21 cellular contexts compared by ENCODE assay signal in the genomic region with DNA sequence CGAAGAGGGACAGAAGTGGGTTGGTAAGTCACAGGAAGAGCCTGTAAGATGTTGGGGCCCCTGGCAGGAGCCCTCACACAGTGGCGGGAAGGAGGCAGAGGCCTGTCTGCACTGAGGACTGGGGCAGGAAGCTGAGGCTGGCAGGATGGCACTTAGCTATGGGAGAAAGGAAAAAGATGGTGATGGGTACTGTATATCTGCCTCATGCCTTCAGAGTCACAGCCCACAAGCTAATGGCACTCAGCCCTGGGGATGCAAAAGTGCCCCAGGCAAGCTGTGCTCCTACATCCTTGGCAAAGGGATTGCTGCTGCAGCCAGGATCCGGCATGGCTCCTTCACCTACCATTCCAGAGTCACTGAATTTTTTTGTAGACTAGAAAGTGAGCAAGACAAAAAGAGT. TPM values are rescaled to one million over a fixed set of nuclear protein-coding genes. Genes with fewer than 3 reads are reported as not detected.
DNase-seq lines count a peak whose midpoint lies in the region; ATAC-seq, FAIRE-seq and TF ChIP-seq lines count a peak whose summit lies in the region.
"Had no signal": no experiment of that assay in that cellular context is flagged by ENCODE, and none has a peak within 500 bp of the region (broad histone marks: within the 10 kb centered on the region; RNA-seq: fewer than 3 reads in every experiment).

No MANE protein-coding gene starts in this region.

- FAIRE-seq in HepG2 (lab: Jason Lieb, UNC) = no peak
- FAIRE-seq: TTC549 had no signal

- H2AK5ac ChIP-seq in mesendoderm (ENCODE audit: low read length) = no peak overlapping the region

- H3K4me3 Mint-ChIP-seq in WTC11 = no peak overlapping the region; the same call in 1 of the 2 replicates
- H3K4me3 Mint-ChIP-seq: activated naive CD4-positive, alpha-beta T cell treated with anti-CD3 and anti-CD28 coated beads, Interleukin-2, amount 10 ng/mL, durations not matched to agents 7 days and 5 days; stimulated activated naive B cell treated with anti-CD40 and anti-IgM and Interleukin-4, amounts not matched to agents 10 μg/mL and 1 μg/mL and 100 μg/mL, for 72 hours had no signal

- no peak overlapping the region for H2BK15ac ChIP-seq in mesendoderm (replicated peaks; ENCODE audit: low read depth)

- H3K79me2 ChIP-seq in HepG2 (ENCODE audit: insufficient read depth, low read length) (no peaks in the 10 kb centered on the region), mesendoderm (ENCODE audit: control insufficient read depth, insufficient read depth, low read length) (no peaks in the 10 kb centered on the region)

- H2BK120ac ChIP-seq in mesendoderm (ENCODE audit: low read depth, low read length) = no peak overlapping the region

- no peak overlapping the region for H3K27ac Mint-ChIP-seq in WTC11
- H3K27ac Mint-ChIP-seq: activated naive CD4-positive, alpha-beta T cell treated with anti-CD3 and anti-CD28 coated beads, Interleukin-2, amount 10 ng/mL, durations not matched to agents 7 days and 5 days had no signal

- in situ Hi-C loops in HepG2 (cut with HindIII; ENCODE audit: extremely low pct_ligation_motif_present, low pct_unique_long_range_greater_than_20kb) = loop anchor here (10.0 to 25.0 kb wide), 3 partner anchors 388 to 565 kb away; no protein-coding TSS in a partner anchor

- TF ChIP-seq POLR2A in HepG2 (IDR thresholded peaks at IDR 0.05; ENCODE audit: insufficient read depth in 1 of 2, low read depth in 2 of 2, low read length in 2 of 2) (no peak), right lobe of liver (IDR thresholded peaks at IDR 0.05) (no peak)

- no peaks in the 10 kb centered on the region for H3K27me3 ChIP-seq in HepG2 (ENCODE audit: control insufficient read depth in 1 of 2, insufficient read depth in 2 of 2, low read length in 2 of 2)
- no peaks in the 10 kb centered on the region for H3K27me3 ChIP-seq in right lobe of liver
- H3K27me3 ChIP-seq in mesendoderm (ENCODE audit: insufficient read depth, low read length, poor library complexity) = no peaks in the 10 kb centered on the region
- H3K27me3 ChIP-seq in aorta (ENCODE audit: control insufficient read depth in 1 of 2, insufficient read depth in 2 of 2, low read length in 1 of 2) = no peaks in the 10 kb centered on the region

- intact Hi-C loops in HepG2 (cut with micrococcal nuclease; ENCODE audit: unreplicated experiment) (loop anchor here (1.0 to 5.0 kb wide), 4 partner anchors 40 to 205 kb away; a partner anchor contains a TSS), right lobe of liver (cut with DNase I) (loop anchor here (10.0 kb wide), 3 partner anchors 198 to 418 kb away; no protein-coding TSS in a partner anchor), aorta (cut with DNase I) (loop anchor here in 1 of 2 donors (10.0 kb wide), 1 partner anchor 188 kb away; no protein-coding TSS in a partner anchor)

- WGBS in HepG2 (ENCODE audit: low lambda C conversion rate) = 56% methylated on average over 3 of the region's 3 CpGs
- WGBS in right lobe of liver (ENCODE audit: insufficient coverage, low coverage, low lambda C conversion rate, missing lambda C conversion rate) = 80% methylated on average over 1 of the region's 3 CpGs
- WGBS in mesendoderm (ENCODE audit: extremely low coverage, insufficient coverage, low lambda C conversion rate) = no CpG with 5 or more reads among the region's 3 CpGs
- 69 to 71% methylated on average over 3 of the region's 3 CpGs for WGBS in aorta, 2 donors

- H2AFZ ChIP-seq in HepG2 (ENCODE audit: low read length) = no peak overlapping the region

- no peak for TF ChIP-seq RAD21 in HepG2 (CRISPR knock-in tag; IDR thresholded peaks at IDR 0.05)

- POLR2A ChIA-PET in HepG2 (lab: Yijun Ruan, JAX) = interaction anchor here (0.9 to 6.8 kb wide), 6 partner anchors 9 to 837 kb away, joined by 3 to 91 read pairs (median 6); a partner anchor contains a TSS
- POLR2A ChIA-PET in WTC11 (lab: Charles Lee) = no interaction called here

- no peak overlapping the region for H2BK5ac ChIP-seq in mesendoderm (ENCODE audit: low read length)

- TF ChIP-seq EP300 in HepG2 (IDR thresholded peaks at IDR 0.05; ENCODE audit: low read depth in 2 of 2, low read length in 2 of 2) (no peak), HepG2 (CRISPR knock-in tag; IDR thresholded peaks at IDR 0.05; ENCODE audit: borderline replicate concordance) (no peak)

- H3K27me3 Mint-ChIP-seq in WTC11 (ENCODE audit: low read depth) = no peaks in the 10 kb centered on the region; the same call in 1 of the 2 replicates

- H3K9ac ChIP-seq in HepG2 (ENCODE audit: insufficient read depth, low read depth, low read length) (peak overlapping the region; percentile 71), mesendoderm (ENCODE audit: low read length) (peak overlapping the region; percentile 24)

- no peaks in the 10 kb centered on the region for H3K36me3 ChIP-seq in HepG2 (replicated peaks in 1 of 2; ENCODE audit: control insufficient read depth in 1 of 2, insufficient read depth in 2 of 2, low read length in 2 of 2)
- H3K36me3 ChIP-seq in right lobe of liver = no peaks in the 10 kb centered on the region
- no peaks in the 10 kb centered on the region for H3K36me3 ChIP-seq in mesendoderm (ENCODE audit: control insufficient read depth, insufficient read depth, low read length)
- H3K36me3 ChIP-seq in aorta (ENCODE audit: control insufficient read depth in 1 of 2, insufficient read depth in 2 of 2, low read length in 1 of 2) = no peaks in the 10 kb centered on the region
- H3K36me3 ChIP-seq: tibial artery had no signal

- H3K4ac ChIP-seq in mesendoderm (ENCODE audit: low read depth, low read length) = no peak overlapping the region

- H3K79me1 ChIP-seq in mesendoderm (ENCODE audit: low read length) = no peaks in the 10 kb centered on the region

- H3K4me3 ChIP-seq in HepG2 (replicated peaks in 1 of 3; ENCODE audit: insufficient read depth in 1 of 3, low read depth in 2 of 3, low read length in 3 of 3) (peak overlapping the region in 1 of 3 experiments; percentile 42; a peak in 3 of 6 replicates), right lobe of liver (no peak overlapping the region), mesendoderm (ENCODE audit: low read length) (no peak overlapping the region), aorta (ENCODE audit: low read length in 2 of 2) (no peak overlapping the region)
- H3K4me3 ChIP-seq: tibial artery had no signal

- H4K20me1 ChIP-seq in HepG2 (ENCODE audit: insufficient read depth, low read length) = no peaks in the 10 kb centered on the region

- CTCF ChIA-PET in HepG2 (lab: Yijun Ruan, JAX; ENCODE audit: low intra/inter-chr PET ratio, low total read pairs) (no interaction called here), WTC11 (lab: Charles Lee) (interaction anchor here (1.0 to 2.0 kb wide), 5 partner anchors 11 to 413 kb away, joined by 3 to 11 read pairs (median 7); a partner anchor contains a TSS)

- DNase-seq in HepG2 (ENCODE audit: low spot score) (no peak), right lobe of liver (no peak), mesendoderm (peak; percentile 18), aorta (peak; percentile 20 to 21), WTC11 (ENCODE audit: low spot score) (no peak)
- DNase-seq: activated naive CD4-positive, alpha-beta T cell treated with anti-CD3 and anti-CD28 coated beads, Interleukin-2, amount 10 ng/mL, durations not matched to agents 7 days and 5 days; NCI-H1092 treated with DMSO at 0.1 percent for 48 hours; NCI-H2107; NCI-H510A; stimulated activated naive B cell treated with anti-CD40 and anti-IgM and Interleukin-4, amounts not matched to agents 10 μg/mL and 1 μg/mL and 100 μg/mL, for 72 hours; tibial artery had no signal

- H4K5ac ChIP-seq in mesendoderm (ENCODE audit: low read length) = no peak overlapping the region

- H3K9me3 ChIP-seq in HepG2 (ENCODE audit: low read length) (no peaks in the 10 kb centered on the region), right lobe of liver (no peaks in the 10 kb centered on the region), aorta (ENCODE audit: control insufficient read depth, low read length) (no peaks in the 10 kb centered on the region)
- H3K9me3 ChIP-seq: tibial artery had no signal

- no peak overlapping the region for H4K8ac ChIP-seq in mesendoderm (ENCODE audit: low read depth, low read length)

- H3K4me2 ChIP-seq in HepG2 (ENCODE audit: low read depth, low read length) (peak overlapping the region; percentile 72), mesendoderm (ENCODE audit: low read length) (no peak overlapping the region)

- H3K4me1 ChIP-seq in HepG2 (ENCODE audit: insufficient read depth, low read length) = peaks cover 81% of the 10 kb centered on the region
- H3K4me1 ChIP-seq in right lobe of liver = peaks cover 0 to 16% (median 3%) of the 10 kb centered on the region in 4 donors
- H3K4me1 ChIP-seq in mesendoderm (ENCODE audit: control insufficient read depth, low read depth, low read length) = peaks cover 8% of the 10 kb centered on the region
- H3K4me1 ChIP-seq in aorta (ENCODE audit: control insufficient read depth in 1 of 2, insufficient read depth in 2 of 2, low read length in 2 of 2) = no peaks in the 10 kb centered on the region

- no peak for ATAC-seq in HepG2
- ATAC-seq in right lobe of liver = no peak
- no peak for ATAC-seq in aorta (ENCODE audit: low FRiP score)
- no peak for ATAC-seq in WTC11
- no peak for ATAC-seq in HG02884 (IDR thresholded peaks at IDR 0.05; ENCODE audit: unreplicated experiment)
- no peak for ATAC-seq in HG02840 (IDR thresholded peaks at IDR 0.05; ENCODE audit: low FRiP score, unreplicated experiment)
- ATAC-seq: stimulated activated naive B cell treated with anti-CD40 and anti-IgM and Interleukin-4, amounts not matched to agents 10 μg/mL and 1 μg/mL and 100 μg/mL, for 72 hours had no signal

- no peaks in the 10 kb centered on the region for H3K36me3 Mint-ChIP-seq in WTC11
- H3K36me3 Mint-ChIP-seq: activated naive CD4-positive, alpha-beta T cell treated with anti-CD3 and anti-CD28 coated beads, Interleukin-2, amount 10 ng/mL, durations not matched to agents 7 days and 5 days; stimulated activated naive B cell treated with anti-CD40 and anti-IgM and Interleukin-4, amounts not matched to agents 10 μg/mL and 1 μg/mL and 100 μg/mL, for 72 hours had no signal

- no peaks in the 10 kb centered on the region for H3K9me3 Mint-ChIP-seq in WTC11
- H3K9me3 Mint-ChIP-seq: activated naive CD4-positive, alpha-beta T cell treated with anti-CD3 and anti-CD28 coated beads, Interleukin-2, amount 10 ng/mL, durations not matched to agents 7 days and 5 days; stimulated activated naive B cell treated with anti-CD40 and anti-IgM and Interleukin-4, amounts not matched to agents 10 μg/mL and 1 μg/mL and 100 μg/mL, for 72 hours had no signal

- H3K18ac ChIP-seq in mesendoderm (ENCODE audit: low read length) = no peak overlapping the region

- TF ChIP-seq CTCF in HepG2 (CRISPR knock-in tag; IDR thresholded peaks at IDR 0.05) (no peak), right lobe of liver (IDR thresholded peaks at IDR 0.05) (no peak), WTC11 (IDR thresholded peaks at IDR 0.05) (no peak)

- TSS peak; percentile 56 for BruUV-seq in HepG2 (replicated peaks; lab: Mats Ljungman, UMichigan)

- H3K56ac ChIP-seq in mesendoderm (ENCODE audit: low read length) = no peak overlapping the region

- H3K4me1 Mint-ChIP-seq in WTC11 = peaks cover 36% of the 10 kb centered on the region

- no peak overlapping the region for H3K23ac ChIP-seq in mesendoderm (ENCODE audit: low read length)

- H3K27ac ChIP-seq in HepG2 (ENCODE audit: extremely low read length, insufficient read depth, low read length) (peak overlapping the region; percentile 95), right lobe of liver (no peak overlapping the region), angular gyrus (ENCODE audit: low read depth, low read length) (peak overlapping the region; percentile 91), mesendoderm (ENCODE audit: low read depth, low read length) (no peak overlapping the region), aorta (ENCODE audit: low read depth in 1 of 2, low read length in 2 of 2) (no peak overlapping the region)
- H3K27ac ChIP-seq: tibial artery had no signal

RNA-seq across cellular contexts. Expression of a gene that starts 8.8 kb away (rescaled TPM):
- 2.5 and 3.7 TPM in 2 replicates for total RNA-seq in HepG2 (2016; rRNA removed; fragmentation: Illumina TruSeq; extraction: Trizol)
- total RNA-seq in HepG2 (2016; cell fraction: cytosol; rRNA removed; fragmentation: Illumina TruSeq; extraction: Trizol; ENCODE audit: low read depth) = 0.40 and 0.71 TPM in 2 replicates
- total RNA-seq in HepG2 (2016; cell fraction: insoluble cytoplasmic fraction; rRNA removed; fragmentation: Illumina TruSeq; extraction: Trizol) = 2.5 and 3.7 TPM in 2 replicates
- 1.2 and 1.4 TPM in 2 replicates for total RNA-seq in HepG2 (2016; cell fraction: membrane; rRNA removed; fragmentation: Illumina TruSeq; extraction: Trizol)
- 7.7 and 9.1 TPM in 2 replicates for total RNA-seq in HepG2 (2016; cell fraction: nucleus; rRNA removed; fragmentation: Illumina TruSeq; extraction: Trizol)
- 3.8 and 8.3 TPM in 2 replicates for polyA plus RNA-seq in HepG2 (2011; rRNA removed)
- 1.2 and 1.9 TPM in 2 replicates for polyA plus RNA-seq in HepG2 (2011; cell fraction: cytosol; rRNA removed)
- 34.1 and 36.0 TPM in 2 replicates for polyA plus RNA-seq in HepG2 (2011; cell fraction: nucleus; rRNA removed)
- 2.4 and 4.2 TPM in 2 replicates for polyA plus RNA-seq in HepG2 (2012)
- 0.34 and 0.45 TPM in 2 replicates for polyA plus RNA-seq in HepG2 (2016; cell fraction: cytosol; fragmentation: Illumina TruSeq; extraction: Trizol; ENCODE audit: low read depth)
- 1.7 and 2.1 TPM in 2 replicates for polyA plus RNA-seq in HepG2 (2016; cell fraction: insoluble cytoplasmic fraction; fragmentation: Illumina TruSeq; extraction: Trizol; ENCODE audit: low read depth)
- 0.49 and 0.72 TPM in 2 replicates for polyA plus RNA-seq in HepG2 (2016; cell fraction: membrane; fragmentation: Illumina TruSeq; extraction: Trizol; ENCODE audit: low read depth)
- polyA plus RNA-seq in HepG2 (2016; cell fraction: nucleus; fragmentation: Illumina TruSeq; extraction: Trizol; ENCODE audit: insufficient read depth, low read depth) = 7.7 and 7.8 TPM in 2 replicates
- polyA minus RNA-seq in HepG2 (2011; rRNA and poly(A)+ RNA removed; ENCODE audit: low replicate concordance) = 0.35 and 13.5 TPM in 2 replicates
- polyA minus RNA-seq in HepG2 (2011; cell fraction: cytosol; rRNA and poly(A)+ RNA removed) = 0.88 and 2.8 TPM in 2 replicates
- 11.3 and 17.3 TPM in 2 replicates for polyA minus RNA-seq in HepG2 (2011; cell fraction: nucleus; rRNA and poly(A)+ RNA removed)
- total RNA-seq in right lobe of liver = 1 to 10 TPM; 1.3 to 6.0 (median 4.6) TPM
- polyA plus RNA-seq in mesendoderm (2013, experiment 1 of 2) = 0.49 TPM
- 0.60 TPM for polyA plus RNA-seq in mesendoderm (2013, experiment 2 of 2)
- 1 to 10 TPM in 1 of 2 donors, under 1 TPM in 1; 0.42 to 2.3 TPM for total RNA-seq in aorta
- polyA plus RNA-seq in aorta = under 1 TPM; 0.03 to 0.13 TPM
- total RNA-seq in WTC11 (2021) = 2.6 to 4.8 TPM (median 3.7 TPM) in 3 replicates
- total RNA-seq: HT-29 had no signal

RNA-seq across cellular contexts. Expression of a gene that starts 57.2 kb away (rescaled TPM):
- not detected in 2 replicates for total RNA-seq in HepG2 (2016; rRNA removed; fragmentation: Illumina TruSeq; extraction: Trizol)
- total RNA-seq in HepG2 (2016; cell fraction: cytosol; rRNA removed; fragmentation: Illumina TruSeq; extraction: Trizol; ENCODE audit: low read depth) = not detected in 2 replicates
- not detected in 2 replicates for total RNA-seq in HepG2 (2016; cell fraction: insoluble cytoplasmic fraction; rRNA removed; fragmentation: Illumina TruSeq; extraction: Trizol)
- total RNA-seq in HepG2 (2016; cell fraction: membrane; rRNA removed; fragmentation: Illumina TruSeq; extraction: Trizol) = not detected in 2 replicates
- not detected in 2 replicates for total RNA-seq in HepG2 (2016; cell fraction: nucleus; rRNA removed; fragmentation: Illumina TruSeq; extraction: Trizol)
- not detected in 2 replicates for polyA plus RNA-seq in HepG2 (2011; rRNA removed)
- polyA plus RNA-seq in HepG2 (2011; cell fraction: cytosol; rRNA removed) = not detected in 2 replicates
- not detected in 2 replicates for polyA plus RNA-seq in HepG2 (2011; cell fraction: nucleus; rRNA removed)
- polyA plus RNA-seq in HepG2 (2012) = not detected in 2 replicates
- polyA plus RNA-seq in HepG2 (2016; cell fraction: cytosol; fragmentation: Illumina TruSeq; extraction: Trizol; ENCODE audit: low read depth) = not detected in 2 replicates
- polyA plus RNA-seq in HepG2 (2016; cell fraction: insoluble cytoplasmic fraction; fragmentation: Illumina TruSeq; extraction: Trizol; ENCODE audit: low read depth) = not detected in 2 replicates
- not detected in 2 replicates for polyA plus RNA-seq in HepG2 (2016; cell fraction: membrane; fragmentation: Illumina TruSeq; extraction: Trizol; ENCODE audit: low read depth)
- polyA plus RNA-seq in HepG2 (2016; cell fraction: nucleus; fragmentation: Illumina TruSeq; extraction: Trizol; ENCODE audit: insufficient read depth, low read depth) = not detected in 2 replicates
- polyA minus RNA-seq in HepG2 (2011; rRNA and poly(A)+ RNA removed; ENCODE audit: low replicate concordance) = not detected in 2 replicates
- polyA minus RNA-seq in HepG2 (2011; cell fraction: cytosol; rRNA and poly(A)+ RNA removed) = not detected in 2 replicates
- not detected in 2 replicates for polyA minus RNA-seq in HepG2 (2011; cell fraction: nucleus; rRNA and poly(A)+ RNA removed)
- under 1 TPM in 1 of 6 experiments, not detected in 5; 0.55 TPM for total RNA-seq in right lobe of liver
- polyA plus RNA-seq in mesendoderm (2013, experiment 1 of 2) = 0.08 TPM
- not detected for polyA plus RNA-seq in mesendoderm (2013, experiment 2 of 2)
- total RNA-seq in aorta = 1 to 10 TPM; 1.2 to 3.4 TPM
- polyA plus RNA-seq in aorta = not detected
- not detected in 3 replicates for total RNA-seq in WTC11 (2021)
- total RNA-seq: dermis microvascular lymphatic vessel endothelial cell, frontal cortex, HT-29, left cardiac atrium had no signal
- polyA plus RNA-seq: neural cell had no signal

RNA-seq across cellular contexts. Expression of a gene that starts 57.8 kb away (rescaled TPM):
- total RNA-seq in HepG2 (2016; rRNA removed; fragmentation: Illumina TruSeq; extraction: Trizol) (not detected in 2 replicates), right lobe of liver (not detected), aorta (not detected), WTC11 (2021) (not detected in 3 replicates)
- total RNA-seq in HepG2 (2016; cell fraction: cytosol; rRNA removed; fragmentation: Illumina TruSeq; extraction: Trizol; ENCODE audit: low read depth) = not detected in 2 replicates
- not detected in 2 replicates for total RNA-seq in HepG2 (2016; cell fraction: insoluble cytoplasmic fraction; rRNA removed; fragmentation: Illumina TruSeq; extraction: Trizol)
- total RNA-seq in HepG2 (2016; cell fraction: membrane; rRNA removed; fragmentation: Illumina TruSeq; extraction: Trizol) = not detected in 2 replicates
- not detected in 2 replicates for total RNA-seq in HepG2 (2016; cell fraction: nucleus; rRNA removed; fragmentation: Illumina TruSeq; extraction: Trizol)
- polyA plus RNA-seq in HepG2 (2011; rRNA removed) (not detected in 2 replicates), aorta (not detected)
- polyA plus RNA-seq in HepG2 (2011; cell fraction: cytosol; rRNA removed) = not detected in 2 replicates
- not detected in 2 replicates for polyA plus RNA-seq in HepG2 (2011; cell fraction: nucleus; rRNA removed)
- polyA plus RNA-seq in HepG2 (2012) = not detected in 2 replicates
- not detected in 2 replicates for polyA plus RNA-seq in HepG2 (2016; cell fraction: cytosol; fragmentation: Illumina TruSeq; extraction: Trizol; ENCODE audit: low read depth)
- polyA plus RNA-seq in HepG2 (2016; cell fraction: insoluble cytoplasmic fraction; fragmentation: Illumina TruSeq; extraction: Trizol; ENCODE audit: low read depth) = not detected in 2 replicates
- not detected in 2 replicates for polyA plus RNA-seq in HepG2 (2016; cell fraction: membrane; fragmentation: Illumina TruSeq; extraction: Trizol; ENCODE audit: low read depth)
- polyA plus RNA-seq in HepG2 (2016; cell fraction: nucleus; fragmentation: Illumina TruSeq; extraction: Trizol; ENCODE audit: insufficient read depth, low read depth) = not detected in 2 replicates
- polyA minus RNA-seq in HepG2 (2011; rRNA and poly(A)+ RNA removed; ENCODE audit: low replicate concordance) = not detected in 2 replicates
- polyA minus RNA-seq in HepG2 (2011; cell fraction: cytosol; rRNA and poly(A)+ RNA removed) = not detected in 2 replicates
- not detected in 2 replicates for polyA minus RNA-seq in HepG2 (2011; cell fraction: nucleus; rRNA and poly(A)+ RNA removed)
- not detected for polyA plus RNA-seq in mesendoderm (2013, experiment 1 of 2)
- polyA plus RNA-seq in mesendoderm (2013, experiment 2 of 2) = not detected
- total RNA-seq: dermis microvascular lymphatic vessel endothelial cell, frontal cortex, HT-29, left cardiac atrium had no signal
- polyA plus RNA-seq: esophagus, neural cell had no signal

Comparison
In these comparisons a context has a peak if more than half of its experiments do, and no peak if none do; other contexts are left out.
1. H3K27ac ChIP-seq: peak in HepG2 (single experiment) and angular gyrus (single experiment); none in right lobe of liver (0 of 3), mesendoderm (single experiment) and aorta (0 of 2).
2. DNase-seq: peak in mesendoderm (single experiment) and aorta (2 of 2); none in HepG2 (single experiment), right lobe of liver (0 of 3) and WTC11 (single experiment).